Comparison of ENCODE assay signal across 23 cellular contexts in the genomic region with DNA sequence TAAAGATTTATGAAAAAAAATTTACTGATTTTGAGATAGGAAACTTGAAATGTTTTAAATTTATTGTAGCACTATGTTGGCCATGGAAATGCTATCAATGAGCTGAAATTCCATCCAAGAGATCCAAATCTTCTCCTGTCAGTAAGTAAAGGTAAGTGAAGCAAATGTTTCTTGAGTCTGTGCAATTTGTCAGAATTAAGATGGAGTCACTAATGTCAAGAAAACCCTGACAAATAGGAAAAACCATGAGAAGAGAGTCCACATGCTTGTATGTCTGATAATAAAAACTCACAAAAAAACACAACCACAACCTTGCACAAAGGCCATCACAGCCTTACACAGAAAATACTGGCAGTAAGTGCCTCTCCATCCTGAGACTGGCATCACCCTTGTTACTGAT. TPM values are rescaled to one million over a fixed set of nuclear protein-coding genes. Genes with fewer than 3 reads are reported as not detected.
DNase-seq lines count a peak whose midpoint lies in the region; ATAC-seq and TF ChIP-seq lines count a peak whose summit lies in the region.
"Had no signal": no experiment of that assay in that cellular context is flagged by ENCODE, and none has a peak within 500 bp of the region (broad histone marks: within the 10 kb centered on the region; RNA-seq: fewer than 3 reads in every experiment).

No MANE protein-coding gene starts in this region.

- TF ChIP-seq POLR2A in HCT116 (IDR thresholded peaks at IDR 0.05; ENCODE audit: borderline replicate concordance, extremely low read depth, insufficient read depth, insufficient read length), result no peak

- no peak overlapping the region for H3K4me3 Mint-ChIP-seq in activated T-cell treated with anti-CD3 and anti-CD28 coated beads, Interleukin-2, amount 50 U/mL, for 72 hours
- H3K4me3 Mint-ChIP-seq in activated T-cell treated with anti-CD3 and anti-CD28 coated beads, Interleukin-2, amount 50 U/mL, for 4 hours, result no peak overlapping the region
- no peak overlapping the region for H3K4me3 Mint-ChIP-seq in dendritic cell treated with granulocyte-macrophage colony-stimulating factor and Interleukin-4, amounts not matched to agents 40 ng/mL and 50 ng/mL, for 4 days
- H3K4me3 Mint-ChIP-seq: CD8-positive, alpha-beta memory T cell; H9 had no signal

- H3K27ac ChIP-seq in HCT116 (ENCODE audit: low read depth, low read length), result no peak overlapping the region
- peak overlapping the region; percentile 42 for H3K27ac ChIP-seq in subcutaneous abdominal adipose tissue (ENCODE audit: low read depth, low read length)
- H3K27ac ChIP-seq: HL-60, SK-N-MC had no signal

- H3K9me2 ChIP-seq in HCT116 (ENCODE audit: insufficient read depth), result no peaks in the 10 kb centered on the region

- no peak for ATAC-seq in activated T-cell treated with anti-CD3 and anti-CD28 coated beads, Interleukin-2, amount 50 U/mL, for 72 hours (replicated peaks in 1 of 2)
- no peak for ATAC-seq in activated T-cell treated with anti-CD3 and anti-CD28 coated beads, Interleukin-2, amount 50 U/mL, for 4 hours
- no peak for ATAC-seq in HCT116

- H3K9me3 Mint-ChIP-seq in activated T-cell treated with anti-CD3 and anti-CD28 coated beads, Interleukin-2, amount 50 U/mL, for 72 hours, result no peaks in the 10 kb centered on the region
- H3K9me3 Mint-ChIP-seq in activated T-cell treated with anti-CD3 and anti-CD28 coated beads, Interleukin-2, amount 50 U/mL, for 4 hours, result no peaks in the 10 kb centered on the region
- no peaks in the 10 kb centered on the region for H3K9me3 Mint-ChIP-seq in dendritic cell treated with granulocyte-macrophage colony-stimulating factor and Interleukin-4, amounts not matched to agents 40 ng/mL and 50 ng/mL, for 4 days
- H3K9me3 Mint-ChIP-seq: CD8-positive, alpha-beta memory T cell; H9 had no signal

- H3K4me3 ChIP-seq in HCT116 (replicated peaks in 1 of 2; ENCODE audit: low read depth in 1 of 2, low read length in 2 of 2) (no peak overlapping the region), subcutaneous abdominal adipose tissue (ENCODE audit: low read depth in 1 of 5, low read length in 5 of 5) (no peak overlapping the region)
- H3K4me3 ChIP-seq: MG63, SK-N-MC had no signal

- no peak overlapping the region for H3K4me2 ChIP-seq in HCT116 (ENCODE audit: low read length)

- intact Hi-C loops in HCT116 (cut with micrococcal nuclease), result no loop called here
- intact Hi-C loops in dendritic cell treated with granulocyte-macrophage colony-stimulating factor and Interleukin-4, amounts not matched to agents 40 ng/mL and 50 ng/mL, for 4 days (cut with micrococcal nuclease), result no loop called here

- H3K36me3 Mint-ChIP-seq in activated T-cell treated with anti-CD3 and anti-CD28 coated beads, Interleukin-2, amount 50 U/mL, for 72 hours (ENCODE audit: insufficient read depth in 2 of 2), result peaks cover 11 to 40% of the 10 kb centered on the region in 2 donors
- H3K36me3 Mint-ChIP-seq in activated T-cell treated with anti-CD3 and anti-CD28 coated beads, Interleukin-2, amount 50 U/mL, for 4 hours (ENCODE audit: insufficient read depth), result peaks cover 33% of the 10 kb centered on the region
- peaks cover 65% of the 10 kb centered on the region for H3K36me3 Mint-ChIP-seq in dendritic cell treated with granulocyte-macrophage colony-stimulating factor and Interleukin-4, amounts not matched to agents 40 ng/mL and 50 ng/mL, for 4 days (ENCODE audit: low read depth)

- H3K36me3 ChIP-seq in HCT116 (ENCODE audit: control insufficient read depth in 1 of 2, insufficient read depth in 2 of 2, low read length in 2 of 2) (peaks cover 0 to 4% of the 10 kb centered on the region in 2 experiments; a peak in 1 of 4 replicates), subcutaneous abdominal adipose tissue (ENCODE audit: control insufficient read depth in 5 of 5, insufficient read depth in 5 of 5, low read length in 5 of 5) (peaks cover 13 to 42% (median 20%) of the 10 kb centered on the region in 5 donors)

- H3K9ac ChIP-seq in HCT116 (ENCODE audit: low read length) (no peak overlapping the region), subcutaneous abdominal adipose tissue (ENCODE audit: low read length in 5 of 5) (peak overlapping the region in 1 of 5 donors; percentile 60)

- peaks cover 7% of the 10 kb centered on the region; the same call in 1 of the 2 replicates for H4K20me1 ChIP-seq in HCT116 (ENCODE audit: insufficient read depth)

- CTCF ChIA-PET in HCT116 (lab: Charles Lee), result interaction anchor here (1.0 kb wide), 1 partner anchor 215 kb away, joined by 3 read pairs; no protein-coding TSS in a partner anchor

- POLR2A ChIA-PET in HCT116 (lab: Charles Lee), result no interaction called here

- no peak for TF ChIP-seq RAD21 in HCT116 (IDR thresholded peaks at IDR 0.05; ENCODE audit: low read depth)

- H3K9me3 ChIP-seq in HCT116 (ENCODE audit: control insufficient read depth in 1 of 2, insufficient read depth in 1 of 2, low read depth in 1 of 2, low read length in 2 of 2) (no peaks in the 10 kb centered on the region), subcutaneous abdominal adipose tissue (ENCODE audit: control insufficient read depth in 5 of 5, low read length in 5 of 5) (no peaks in the 10 kb centered on the region)
- H3K9me3 ChIP-seq: MG63 had no signal

- BruUV-seq in HCT116 (replicated peaks; lab: Mats Ljungman, UMichigan), result TSS peak; percentile 9

- H3K27ac Mint-ChIP-seq in activated T-cell treated with anti-CD3 and anti-CD28 coated beads, Interleukin-2, amount 50 U/mL, for 72 hours, result peak overlapping the region; percentile 86
- peak overlapping the region; percentile 50 for H3K27ac Mint-ChIP-seq in dendritic cell treated with granulocyte-macrophage colony-stimulating factor and Interleukin-4, amounts not matched to agents 40 ng/mL and 50 ng/mL, for 4 days

- H3K4me1 Mint-ChIP-seq in activated T-cell treated with anti-CD3 and anti-CD28 coated beads, Interleukin-2, amount 50 U/mL, for 72 hours (ENCODE audit: low read depth), result peaks cover 56% of the 10 kb centered on the region
- peaks cover 23% of the 10 kb centered on the region for H3K4me1 Mint-ChIP-seq in activated T-cell treated with anti-CD3 and anti-CD28 coated beads, Interleukin-2, amount 50 U/mL, for 4 hours (ENCODE audit: low read depth)
- peaks cover 4% of the 10 kb centered on the region for H3K4me1 Mint-ChIP-seq in dendritic cell treated with granulocyte-macrophage colony-stimulating factor and Interleukin-4, amounts not matched to agents 40 ng/mL and 50 ng/mL, for 4 days (ENCODE audit: low read depth)

- H3K4me1 ChIP-seq in HCT116 (ENCODE audit: control insufficient read depth in 1 of 2, insufficient read depth in 2 of 2, low read length in 2 of 2), result no peaks in the 10 kb centered on the region
- peaks cover 0 to 12% (median 0%) of the 10 kb centered on the region in 5 donors for H3K4me1 ChIP-seq in subcutaneous abdominal adipose tissue (ENCODE audit: control insufficient read depth in 5 of 5, insufficient read depth in 5 of 5, low read length in 5 of 5)

- no peak for DNase-seq in activated T-cell treated with anti-CD3 and anti-CD28 coated beads, Interleukin-2, amount 50 U/mL, for 72 hours
- DNase-seq in activated T-cell treated with anti-CD3 and anti-CD28 coated beads, Interleukin-2, amount 50 U/mL, for 4 hours, result no peak
- no peak for DNase-seq in HCT116 (ENCODE audit: low read depth, low spot score)
- no peak for DNase-seq in NCI-H1436 (lab: John Stamatoyannopoulos, UW)
- no peak for DNase-seq in NCI-H1417 (lab: John Stamatoyannopoulos, UW)
- DNase-seq: C1 segment of cervical spinal cord; CD8-positive, alpha-beta memory T cell; DMS79; H9; IMR-90; Karpas-422; MG63; NCI-H1092 treated with DMSO at 0.1 percent for 48 hours; NCI-H187; NCI-H2107; NCI-H510A; NCI-H748 treated with DMSO at 0.1 percent for 48 hours; NK-92 treated with Interleukin-12 subunit alpha and Interleukin-12 subunit beta, amount 100 ng/mL, for 24 hours; SHP77 had no signal

- no peaks in the 10 kb centered on the region for H3K27me3 Mint-ChIP-seq in activated T-cell treated with anti-CD3 and anti-CD28 coated beads, Interleukin-2, amount 50 U/mL, for 72 hours (ENCODE audit: low read depth)
- no peaks in the 10 kb centered on the region for H3K27me3 Mint-ChIP-seq in activated T-cell treated with anti-CD3 and anti-CD28 coated beads, Interleukin-2, amount 50 U/mL, for 4 hours (ENCODE audit: low read depth)
- no peaks in the 10 kb centered on the region for H3K27me3 Mint-ChIP-seq in dendritic cell treated with granulocyte-macrophage colony-stimulating factor and Interleukin-4, amounts not matched to agents 40 ng/mL and 50 ng/mL, for 4 days
- H3K27me3 Mint-ChIP-seq: CD8-positive, alpha-beta memory T cell had no signal

- TF ChIP-seq CTCF in HCT116 (IDR thresholded peaks at IDR 0.05 in 2 of 3, conservative IDR thresholded peaks at IDR 0.05 in 1 of 3; ENCODE audit: borderline replicate concordance in 1 of 3, insufficient read depth in 1 of 3, low read depth in 2 of 3, low read length in 2 of 3), result no peak

- no peaks in the 10 kb centered on the region for H3K27me3 ChIP-seq in HCT116 (ENCODE audit: insufficient read depth, low read length)
- no peaks in the 10 kb centered on the region for H3K27me3 ChIP-seq in subcutaneous abdominal adipose tissue (ENCODE audit: control insufficient read depth in 5 of 5, insufficient read depth in 4 of 5, low read length in 5 of 5)
- H3K27me3 ChIP-seq: MG63 had no signal

- no peak overlapping the region for H2AFZ ChIP-seq in HCT116 (ENCODE audit: low read depth, low read length, poor library complexity, severe bottlenecking)

- RAD21 ChIA-PET in HCT116 (lab: Charles Lee; ENCODE audit: low non-redundant PET in 1 of 2, low total read pairs in 2 of 2, uncharacterized antibody in 2 of 2, unreplicated experiment in 2 of 2), result no interaction called here

- H3K79me2 ChIP-seq in HCT116 (ENCODE audit: insufficient read depth, low read length), result peaks cover 54% of the 10 kb centered on the region

TF ChIP-seq in HCT116, 20 proteins besides CTCF, POLR2A, EP300 and RAD21 (continues in another document):
- no peak for TF ChIP-seq JUND (IDR thresholded peaks at IDR 0.05)
- TF ChIP-seq CEBPB (IDR thresholded peaks at IDR 0.05; ENCODE audit: low read depth), result no peak

RNA-seq across cellular contexts. Expression of a gene that starts 12.9 kb away (rescaled TPM):
- 10 to 100 TPM; 57.2 to 73.2 TPM for total RNA-seq in activated T-cell treated with anti-CD3 and anti-CD28 coated beads, Interleukin-2, amount 50 U/mL, for 72 hours
- total RNA-seq in activated T-cell treated with anti-CD3 and anti-CD28 coated beads, Interleukin-2, amount 50 U/mL, for 4 hours, result 100 to 1,000 TPM; 171 to 197 (median 175) TPM
- total RNA-seq in HCT116 (2021; ENCODE audit: unreplicated experiment), result 25.2 TPM
- 18.8 and 19.2 TPM in 2 replicates for polyA plus RNA-seq in HCT116 (2012)

RNA-seq across cellular contexts. Expression of a gene that starts 44.6 kb away (rescaled TPM):
- 10 to 100 TPM; 63.8 to 64.0 TPM for total RNA-seq in activated T-cell treated with anti-CD3 and anti-CD28 coated beads, Interleukin-2, amount 50 U/mL, for 72 hours
- total RNA-seq in activated T-cell treated with anti-CD3 and anti-CD28 coated beads, Interleukin-2, amount 50 U/mL, for 4 hours, result 10 to 100 TPM; 38.5 to 43.4 (median 39.7) TPM
- 38.2 TPM for total RNA-seq in HCT116 (2021; ENCODE audit: unreplicated experiment)
- polyA plus RNA-seq in HCT116 (2012), result 33.9 and 51.2 TPM in 2 replicates
